16 cellular contexts compared by ENCODE assay signal in genomic region chr5:80237243-80237642, GRCh38.
"Had no signal": no experiment of that assay in that cellular context is flagged by ENCODE, and none has a peak within 500 bp of the region (broad histone marks: within the 10 kb centered on the region; RNA-seq: fewer than 3 reads in every experiment).

No MANE protein-coding gene starts in this region.

- H3K4me1 ChIP-seq: foreskin keratinocyte had no signal

- H3K27me3 Mint-ChIP-seq: activated CD8-positive, alpha-beta memory T cell treated with anti-CD3 and anti-CD28 coated beads, Interleukin-2, amount 10 ng/mL, durations not matched to agents 7 days and 5 days; stimulated activated memory B cell treated with anti-CD40 and anti-IgM and Interleukin-4, amounts not matched to agents 10 μg/mL and 1 μg/mL and 100 μg/mL, for 72 hours had no signal

- H3K36me3 ChIP-seq: SJSA1 had no signal

- H3K4me3 Mint-ChIP-seq: activated CD8-positive, alpha-beta memory T cell treated with anti-CD3 and anti-CD28 coated beads, Interleukin-2, amount 10 ng/mL, durations not matched to agents 7 days and 5 days; natural killer cell; stimulated activated memory B cell treated with anti-CD40 and anti-IgM and Interleukin-4, amounts not matched to agents 10 μg/mL and 1 μg/mL and 100 μg/mL, for 72 hours had no signal

- H3K4me3 ChIP-seq: psoas muscle, right lobe of liver, SJSA1, transverse colon had no signal

- H3K27me3 ChIP-seq: foreskin keratinocyte, right lobe of liver, SJSA1, transverse colon had no signal

- H3K27ac ChIP-seq: foreskin keratinocyte, psoas muscle, right lobe of liver, SJSA1, VCaP had no signal

- H3K9me3 ChIP-seq: psoas muscle, right lobe of liver, SJSA1, transverse colon had no signal

- DNase-seq: activated CD4-positive, alpha-beta T cell treated with anti-CD3 and anti-CD28 coated beads for 4 hours; activated CD8-positive, alpha-beta memory T cell treated with anti-CD3 and anti-CD28 coated beads, Interleukin-2, amount 10 ng/mL, durations not matched to agents 7 days and 5 days; anterior cingulate cortex; foreskin keratinocyte; left colon; natural killer cell; occipital lobe; psoas muscle; right lobe of liver; stimulated activated CD4-positive, alpha-beta T cell treated with anti-CD3 and anti-CD28 coated beads, Interleukin-1b, Interleukin-23, amount 100 ng/mL, for 48 hours; substantia nigra; transverse colon had no signal

- H3K27ac Mint-ChIP-seq: activated CD8-positive, alpha-beta memory T cell treated with anti-CD3 and anti-CD28 coated beads, Interleukin-2, amount 10 ng/mL, durations not matched to agents 7 days and 5 days; activated naive CD4-positive, alpha-beta T cell treated with anti-CD3 and anti-CD28 coated beads, Interleukin-2, amount 50 U/mL, for 72 hours; natural killer cell; stimulated activated memory B cell treated with anti-CD40 and anti-IgM and Interleukin-4, amounts not matched to agents 10 μg/mL and 1 μg/mL and 100 μg/mL, for 72 hours had no signal

- ATAC-seq: activated CD8-positive, alpha-beta memory T cell treated with anti-CD3 and anti-CD28 coated beads, Interleukin-2, amount 10 ng/mL, durations not matched to agents 7 days and 5 days; activated naive CD4-positive, alpha-beta T cell treated with anti-CD3 and anti-CD28 coated beads, Interleukin-2, amount 50 U/mL, for 72 hours; foreskin keratinocyte; natural killer cell; psoas muscle; right lobe of liver; stimulated activated memory B cell treated with anti-CD40 and anti-IgM and Interleukin-4, amounts not matched to agents 10 μg/mL and 1 μg/mL and 100 μg/mL, for 72 hours had no signal
